1 cellular context compared by ENCODE assay signal in genomic region chr9:137083418-137084004, GRCh38.
TF ChIP-seq lines count a peak whose summit lies in the region.

No MANE protein-coding gene starts in this region.

TF ChIP-seq in K562, 482 proteins besides CTCF, POLR2A, EP300 and RAD21 (continued from another document and continues in another):
- peak; percentile 71 for TF ChIP-seq ZNF592 (IDR thresholded peaks at IDR 0.05)
- no peak for TF ChIP-seq ZNF764 (CRISPR knock-in tag; IDR thresholded peaks at IDR 0.05; ENCODE audit: low read depth)
- TF ChIP-seq CTBP1 (IDR thresholded peaks at IDR 0.05; ENCODE audit: borderline replicate concordance): peak; percentile 46; the same call in 1 of the 2 replicates
- no peak for TF ChIP-seq PATZ1 (CRISPR knock-in tag; IDR thresholded peaks at IDR 0.05; ENCODE audit: borderline replicate concordance)
- no peak for TF ChIP-seq CHAMP1 (IDR thresholded peaks at IDR 0.05)
- TF ChIP-seq HDAC1 (IDR thresholded peaks at IDR 0.05): peak in 1 of 2 experiments; percentile 30; a peak in 1 of 4 replicates
- no peak for TF ChIP-seq CREB3 (tag; conservative IDR thresholded peaks at IDR 0.05; ENCODE audit: low read depth)
- 0 out of 2 replicates have a peak, but pooled peaks have one; percentile 34 for TF ChIP-seq ZBTB2 (IDR thresholded peaks at IDR 0.05)
- TF ChIP-seq RBM14 (IDR thresholded peaks at IDR 0.05; ENCODE audit: borderline replicate concordance, insufficient read depth, low read depth, low read length): no peak
- no peak for TF ChIP-seq EZH2 (IDR thresholded peaks at IDR 0.05; ENCODE audit: borderline replicate concordance, low read depth, low read length)
- TF ChIP-seq RERE (CRISPR knock-in tag; IDR thresholded peaks at IDR 0.05; ENCODE audit: borderline replicate concordance): no peak
- no peak for TF ChIP-seq KDM4B (IDR thresholded peaks at IDR 0.05; ENCODE audit: borderline replicate concordance in 2 of 2, low read depth in 1 of 2)
- peak; percentile 95 for TF ChIP-seq FOSL1 (tag; conservative IDR thresholded peaks at IDR 0.05)
- no peak for TF ChIP-seq ZNF217 (CRISPR knock-in tag; IDR thresholded peaks at IDR 0.05)
- TF ChIP-seq TFAP4 (CRISPR knock-in tag; IDR thresholded peaks at IDR 0.05; ENCODE audit: borderline replicate concordance): peak; percentile 84
- no peak for TF ChIP-seq ZNF212 (CRISPR knock-in tag; IDR thresholded peaks at IDR 0.05)
- TF ChIP-seq HNRNPK (IDR thresholded peaks at IDR 0.05; ENCODE audit: low read depth, low read length, poor library complexity, severe bottlenecking): no peak
- TF ChIP-seq NR2C2 (CRISPR knock-in tag; IDR thresholded peaks at IDR 0.05): no peak
- TF ChIP-seq NR2C2 (tag; IDR thresholded peaks at IDR 0.05): no peak
- TF ChIP-seq THRA (IDR thresholded peaks at IDR 0.05): no peak
- peak; percentile 77 for TF ChIP-seq ZNF134 (CRISPR knock-in tag; conservative IDR thresholded peaks at IDR 0.05)
- TF ChIP-seq E2F5 (CRISPR knock-in tag; IDR thresholded peaks at IDR 0.05): no peak
- TF ChIP-seq NFE2 (IDR thresholded peaks at IDR 0.05; ENCODE audit: low read depth): peak; percentile 43; the same call in 1 of the 2 replicates
- TF ChIP-seq TEAD4 (IDR thresholded peaks at IDR 0.05; ENCODE audit: low read length): no peak
- no peak for TF ChIP-seq TEAD4 (CRISPR knock-in tag; IDR thresholded peaks at IDR 0.05; ENCODE audit: borderline replicate concordance)
- no peak for TF ChIP-seq HMBOX1 (IDR thresholded peaks at IDR 0.05)
- TF ChIP-seq SMAD3 (CRISPR knock-in tag; conservative IDR thresholded peaks at IDR 0.05): no peak
- no peak for TF ChIP-seq GTF2B (IDR thresholded peaks at IDR 0.05; ENCODE audit: extremely low read depth, insufficient read length)
- TF ChIP-seq XRCC3 (IDR thresholded peaks at IDR 0.05): no peak
- TF ChIP-seq ELK3 (CRISPR knock-in tag; IDR thresholded peaks at IDR 0.05): no peak
- peak; percentile 29; the same call in 1 of the 2 replicates for TF ChIP-seq SOX6 (IDR thresholded peaks at IDR 0.05)
- TF ChIP-seq KLF1 (tag; IDR thresholded peaks at IDR 0.05): no peak
- TF ChIP-seq CHD4 (IDR thresholded peaks at IDR 0.05; ENCODE audit: insufficient read depth, insufficient replicate concordance, low read depth, low read length, poor library complexity, severe bottlenecking): no peak
